ENCODE assay signal across 8 cellular contexts in the genomic region with DNA sequence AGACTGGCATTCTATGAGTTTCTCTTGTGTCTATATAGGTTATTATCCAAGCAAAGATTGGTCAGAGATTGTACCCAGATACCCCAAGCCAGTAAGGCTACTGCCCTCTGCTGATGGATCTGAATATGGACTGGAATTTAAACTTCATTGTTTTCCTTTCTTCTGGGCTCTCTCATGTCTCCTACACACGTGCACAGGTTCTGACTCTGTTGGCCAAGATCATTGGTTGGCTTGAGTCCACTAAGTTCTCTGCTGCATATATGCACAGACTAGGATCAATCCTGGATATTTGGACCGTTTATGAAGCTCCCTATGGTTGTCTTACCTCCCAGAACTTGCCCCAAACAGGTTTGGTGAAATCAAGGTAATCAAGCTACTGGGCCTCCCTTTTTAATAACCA.
DNase-seq lines count a peak whose midpoint lies in the region; ATAC-seq and TF ChIP-seq lines count a peak whose summit lies in the region.

No MANE protein-coding gene starts in this region.

- H3K4me3 ChIP-seq in HEK293 (ENCODE audit: low read depth, low read length) = no peak overlapping the region
- H3K4me3 ChIP-seq in upper lobe of right lung = no peak overlapping the region

- intact Hi-C loops in upper lobe of right lung (cut with DNase I) = loop anchor here (10.0 kb wide), 1 partner anchor 162 kb away; no protein-coding TSS in a partner anchor

- H3K27me3 ChIP-seq in upper lobe of right lung = no peaks in the 10 kb centered on the region

- H3K27ac ChIP-seq in HEK293 (ENCODE audit: extremely low read depth, low read depth, low read length) (no peak overlapping the region), upper lobe of right lung (no peak overlapping the region)

- CTCF ChIA-PET in HEK293 (lab: Yijun Ruan, JAX) = interaction anchor here (0.5 to 3.1 kb wide), 23 partner anchors 11 to 1687 kb away, joined by 3 to 20 read pairs (median 3); no protein-coding TSS in a partner anchor

- ATAC-seq in upper lobe of right lung = peak; percentile 95
- ATAC-seq in HG02642 (IDR thresholded peaks at IDR 0.05; ENCODE audit: poor library complexity, unreplicated experiment) = no peak

- in situ Hi-C loops in T47D (cut with HindIII; ENCODE audit: low pct_unique_long_range_greater_than_20kb, low sequenced_read_pairs) = no loop called here

- DNase-seq in DMS 273 treated with DMSO at 0.1 percent for 48 hours (lab: John Stamatoyannopoulos, UW) = peak; percentile 48
- peak; percentile 59 for DNase-seq in NCI-H748 (lab: John Stamatoyannopoulos, UW; ENCODE audit: unreplicated experiment)
- DNase-seq in T47D (ENCODE audit: low read depth in 1 of 2, low spot score in 1 of 2) = peak; percentile 20 to 69
- DNase-seq in kidney tubule cell (ENCODE audit: low spot score) = peak; percentile 59
- no peak for DNase-seq in upper lobe of right lung
- DNase-seq in stimulated activated CD4-positive, alpha-beta T cell treated with anti-CD3 and anti-CD28 coated beads, Interleukin-4, amount 100 ng/mL, for 4 hours = no peak

- no peaks in the 10 kb centered on the region for H3K9me3 ChIP-seq in HEK293 (ENCODE audit: control insufficient read depth, insufficient read depth, low read depth, low read length)
- no peaks in the 10 kb centered on the region for H3K9me3 ChIP-seq in upper lobe of right lung

- POLR2A ChIA-PET in HEK293 (lab: Yijun Ruan, JAX) = no interaction called here

- H3K36me3 ChIP-seq in HEK293 (ENCODE audit: control insufficient read depth in 2 of 2, insufficient read depth in 1 of 2, low read length in 2 of 2) (peaks cover 0 to 6% of the 10 kb centered on the region in 2 experiments; a peak in 2 of 3 replicates), upper lobe of right lung (no peaks in the 10 kb centered on the region)

- no peaks in the 10 kb centered on the region for H3K4me1 ChIP-seq in HEK293 (ENCODE audit: control insufficient read depth, insufficient read depth, low read length)
- no peaks in the 10 kb centered on the region for H3K4me1 ChIP-seq in upper lobe of right lung

- no peak for TF ChIP-seq CTCF in HEK293 (tag by site-specific recombination; IDR thresholded peaks at IDR 0.05)
- TF ChIP-seq CTCF in upper lobe of right lung (IDR thresholded peaks at IDR 0.05) = peak; percentile 69

TF ChIP-seq in HEK293, 187 proteins besides CTCF, POLR2A, EP300 and RAD21:
- no peak for TF ChIP-seq GFI1B (tag by site-specific recombination; IDR thresholded peaks at IDR 0.05)
- TF ChIP-seq ZNF221 (tag by site-specific recombination; IDR thresholded peaks at IDR 0.05; ENCODE audit: borderline replicate concordance) = no peak
- peak; percentile 78 for TF ChIP-seq ZNF654 (tag by site-specific recombination; IDR thresholded peaks at IDR 0.05; ENCODE audit: low read depth)

Comparison
In these comparisons a context has a peak if more than half of its experiments do, and no peak if none do; other contexts are left out.
1. DNase-seq: peak in DMS 273 treated with DMSO at 0.1 percent for 48 hours (single experiment), NCI-H748 (single experiment), T47D (2 of 2) and kidney tubule cell (single experiment); none in upper lobe of right lung (single experiment) and stimulated activated CD4-positive, alpha-beta T cell treated with anti-CD3 and anti-CD28 coated beads, Interleukin-4, amount 100 ng/mL, for 4 hours (0 of 2).